19 cellular contexts compared by ENCODE assay signal in genomic region chr17:50961282-50962220, GRCh38.
DNase-seq lines count a peak whose midpoint lies in the region; ATAC-seq and TF ChIP-seq lines count a peak whose summit lies in the region.
"Had no signal": no experiment of that assay in that cellular context is flagged by ENCODE, and none has a peak within 500 bp of the region (broad histone marks: within the 10 kb centered on the region; RNA-seq: fewer than 3 reads in every experiment).

No MANE protein-coding gene starts in this region.

- H3K4me2 ChIP-seq in GM23338 = no peak overlapping the region
- peak overlapping the region; percentile 39 for H3K4me2 ChIP-seq in parathyroid adenoma (ENCODE audit: low read length)

- H2AFZ ChIP-seq in GM23338 (no peak overlapping the region), parathyroid adenoma (no peak overlapping the region)
- H2AFZ ChIP-seq: GM23248 had no signal

- H3K27me3 ChIP-seq in GM23338 (ENCODE audit: insufficient read depth) (no peaks in the 10 kb centered on the region), parathyroid adenoma (ENCODE audit: control insufficient read depth, insufficient read depth, low read length) (no peaks in the 10 kb centered on the region)
- H3K27me3 ChIP-seq: SJSA1 had no signal

- H3K79me2 ChIP-seq in GM23338 (replicated peaks; ENCODE audit: insufficient read depth) = no peaks in the 10 kb centered on the region
- peaks cover 4% of the 10 kb centered on the region for H3K79me2 ChIP-seq in parathyroid adenoma

- H3K9me3 ChIP-seq in parathyroid adenoma (ENCODE audit: control insufficient read depth, low read length) = no peaks in the 10 kb centered on the region
- H3K9me3 ChIP-seq: SJSA1 had no signal

- H3K27ac ChIP-seq in GM23338 (ENCODE audit: low read depth) = no peak overlapping the region
- peak overlapping the region; percentile 60 for H3K27ac ChIP-seq in parathyroid adenoma
- H3K27ac ChIP-seq: 22Rv1, GM23248, SJSA1 had no signal

- H3K36me3 Mint-ChIP-seq in GM23338 (ENCODE audit: low read depth) = peaks cover 2% of the 10 kb centered on the region; the same call in 1 of the 3 replicates

- ATAC-seq in GM23338 (peak; percentile 12; the same call in 2 of the 3 replicates), left cardiac atrium (no peak), HG03460 (IDR thresholded peaks at IDR 0.05; ENCODE audit: unreplicated experiment) (no peak), GM18909 (IDR thresholded peaks at IDR 0.05; ENCODE audit: poor library complexity, unreplicated experiment) (no peak)
- ATAC-seq: CD8-positive, alpha-beta T cell; GM12878 had no signal

- H3F3A ChIP-seq in GM23338 (replicated peaks; ENCODE audit: low read depth) = no peaks in the 10 kb centered on the region

- H3K9me3 Mint-ChIP-seq in GM23338 = no peaks in the 10 kb centered on the region
- H3K9me3 Mint-ChIP-seq: CD8-positive, alpha-beta T cell; IgD-negative memory B cell had no signal

- TF ChIP-seq CTCF in GM23338 (conservative IDR thresholded peaks at IDR 0.05; ENCODE audit: low read depth in 2 of 2) = no peak
- no peak for TF ChIP-seq CTCF in parathyroid adenoma (IDR thresholded peaks at IDR 0.05)

- H3K4me1 ChIP-seq in GM23338 (ENCODE audit: insufficient read depth) (peaks cover 3% of the 10 kb centered on the region; the same call in 1 of the 2 replicates), parathyroid adenoma (peaks cover 14% of the 10 kb centered on the region)
- H3K4me1 ChIP-seq: SJSA1 had no signal

- no peak overlapping the region for H3K27ac Mint-ChIP-seq in GM23338
- H3K27ac Mint-ChIP-seq: CD8-positive, alpha-beta T cell had no signal

- H3K36me3 ChIP-seq in GM23338 (ENCODE audit: insufficient read depth) (peaks cover under 1% of the 10 kb centered on the region; the same call in 1 of the 2 replicates), parathyroid adenoma (ENCODE audit: control insufficient read depth, insufficient read depth, low read length) (no peaks in the 10 kb centered on the region)

- H3K27me3 Mint-ChIP-seq in GM23338 (ENCODE audit: insufficient read depth, low read depth, poor library complexity) = no peaks in the 10 kb centered on the region
- H3K27me3 Mint-ChIP-seq: IgD-negative memory B cell had no signal

- DNase-seq in NCI-H526 (lab: John Stamatoyannopoulos, UW) = peak; percentile 21 to 30
- no peak for DNase-seq in NCI-H526 treated with DMSO at 0.1 percent for 48 hours (lab: John Stamatoyannopoulos, UW)
- no peak for DNase-seq in GM23338 (ENCODE audit: low spot score)
- peak; percentile 89 for DNase-seq in cerebellar cortex (ENCODE audit: low spot score)
- no peak for DNase-seq in left cardiac atrium
- DNase-seq: CD8-positive, alpha-beta T cell; DMS79 treated with DMSO at 0.1 percent for 48 hours; GM23248; NCI-H1105; NCI-H1694; NCI-H2227 treated with DMSO at 0.1 percent for 48 hours; NCI-H524 treated with DMSO at 0.1 percent for 48 hours had no signal

- no peaks in the 10 kb centered on the region for H3K9me2 ChIP-seq in GM23338 (ENCODE audit: insufficient read depth)

- peaks cover 4% of the 10 kb centered on the region; the same call in 2 of the 3 replicates for H3K4me1 Mint-ChIP-seq in GM23338

- no peaks in the 10 kb centered on the region for H4K20me1 ChIP-seq in GM23338 (replicated peaks; ENCODE audit: insufficient read depth)

- no peak overlapping the region for H3K4me3 ChIP-seq in GM23338
- no peak overlapping the region for H3K4me3 ChIP-seq in parathyroid adenoma (ENCODE audit: low read depth, low read length)
- H3K4me3 ChIP-seq: GM12878, GM23248, SJSA1 had no signal

- no peak overlapping the region for H3K4me3 Mint-ChIP-seq in GM23338
- H3K4me3 Mint-ChIP-seq: CD8-positive, alpha-beta T cell; IgD-negative memory B cell had no signal

- intact Hi-C loops in left cardiac atrium (cut with DNase I) = no loop called here

- H3K9ac ChIP-seq in parathyroid adenoma = no peak overlapping the region
- H3K9ac ChIP-seq: GM23248 had no signal

TF ChIP-seq in GM23338, 12 proteins besides CTCF, POLR2A, EP300 and RAD21 (continues in another document):
- TF ChIP-seq STAT1 (IDR thresholded peaks at IDR 0.05; ENCODE audit: unreplicated experiment) = no peak
- TF ChIP-seq POLR2AphosphoS5 (IDR thresholded peaks at IDR 0.05; ENCODE audit: low read depth) = no peak
- no peak for TF ChIP-seq JUNB (IDR thresholded peaks at IDR 0.05; ENCODE audit: unreplicated experiment)
- no peak for TF ChIP-seq CREB1 (CRISPR knock-in tag; IDR thresholded peaks at IDR 0.05; ENCODE audit: low read depth)
- TF ChIP-seq, protein P1, sequence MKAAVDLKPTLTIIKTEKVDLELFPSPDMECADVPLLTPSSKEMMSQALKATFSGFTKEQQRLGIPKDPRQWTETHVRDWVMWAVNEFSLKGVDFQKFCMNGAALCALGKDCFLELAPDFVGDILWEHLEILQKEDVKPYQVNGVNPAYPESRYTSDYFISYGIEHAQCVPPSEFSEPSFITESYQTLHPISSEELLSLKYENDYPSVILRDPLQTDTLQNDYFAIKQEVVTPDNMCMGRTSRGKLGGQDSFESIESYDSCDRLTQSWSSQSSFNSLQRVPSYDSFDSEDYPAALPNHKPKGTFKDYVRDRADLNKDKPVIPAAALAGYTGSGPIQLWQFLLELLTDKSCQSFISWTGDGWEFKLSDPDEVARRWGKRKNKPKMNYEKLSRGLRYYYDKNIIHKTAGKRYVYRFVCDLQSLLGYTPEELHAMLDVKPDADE (IDR thresholded peaks at IDR 0.05) = no peak
- TF ChIP-seq EZH2 (IDR thresholded peaks at IDR 0.05; ENCODE audit: low read depth, unreplicated experiment) = no peak
- no peak for TF ChIP-seq ZNF462 (CRISPR knock-in tag; IDR thresholded peaks at IDR 0.05)
- no peak for TF ChIP-seq NANOG (IDR thresholded peaks at IDR 0.05; ENCODE audit: borderline replicate concordance)
- no peak for TF ChIP-seq EZH2phosphoT487 (IDR thresholded peaks at IDR 0.05; ENCODE audit: unreplicated experiment)

Comparison
In these comparisons a context has a peak if more than half of its experiments do, and no peak if none do; other contexts are left out.
1. DNase-seq: peak in NCI-H526 (2 of 2) and cerebellar cortex (single experiment); none in NCI-H526 treated with DMSO at 0.1 percent for 48 hours (single experiment), GM23338 (single experiment) and left cardiac atrium (single experiment).